13 cellular contexts compared by ENCODE assay signal in the genomic region with DNA sequence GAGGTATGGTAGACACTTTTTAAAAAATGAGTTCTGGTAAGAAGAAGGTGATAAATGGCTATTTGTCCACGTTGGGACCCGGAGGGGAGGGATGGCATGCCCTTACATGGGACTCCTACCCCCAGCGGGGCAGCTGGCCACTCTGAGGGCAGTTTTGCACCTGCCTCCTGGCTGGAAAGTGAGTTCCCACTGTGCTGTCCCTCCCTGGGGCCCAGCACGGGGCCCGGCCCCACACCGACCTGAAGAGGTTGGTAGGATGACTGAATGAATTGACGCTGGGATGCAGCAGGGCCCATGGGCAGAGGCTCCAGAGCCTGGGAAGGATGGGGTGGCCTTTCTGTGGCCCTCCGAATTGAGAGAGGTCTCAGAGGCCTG. TPM values are rescaled to one million over a fixed set of nuclear protein-coding genes. Genes with fewer than 3 reads are reported as not detected.
A peak's percentile ranks its signal among the peaks of the same experiment; 100 is the strongest.
DNase-seq lines count a peak whose midpoint lies in the region; ATAC-seq and TF ChIP-seq lines count a peak whose summit lies in the region.
"Had no signal": no experiment of that assay in that cellular context is flagged by ENCODE, and none has a peak within 500 bp of the region (broad histone marks: within the 10 kb centered on the region; RNA-seq: fewer than 3 reads in every experiment).

No MANE protein-coding gene starts in this region.

- H3K9me3 ChIP-seq in thymus (ENCODE audit: control insufficient read depth), result no peaks in the 10 kb centered on the region

- H3K27ac Mint-ChIP-seq in activated CD8-positive, alpha-beta memory T cell treated with anti-CD3 and anti-CD28 coated beads, Interleukin-2, amount 10 ng/mL, durations not matched to agents 7 days and 5 days, result no peak overlapping the region
- peak overlapping the region; percentile 43 for H3K27ac Mint-ChIP-seq in mesothelial cell of epicardium
- H3K27ac Mint-ChIP-seq in CD14-positive monocyte, result peak overlapping the region in 1 of 7 donors; percentile 30

- H3K36me3 ChIP-seq in thymus (ENCODE audit: control insufficient read depth, insufficient read depth), result peaks cover 22% of the 10 kb centered on the region

- H3K27me3 ChIP-seq in thymus (ENCODE audit: control insufficient read depth, insufficient read depth), result no peaks in the 10 kb centered on the region

- H3K4me3 Mint-ChIP-seq in activated CD8-positive, alpha-beta memory T cell treated with anti-CD3 and anti-CD28 coated beads, Interleukin-2, amount 10 ng/mL, durations not matched to agents 7 days and 5 days, result no peak overlapping the region
- peak overlapping the region; percentile 69 for H3K4me3 Mint-ChIP-seq in mesothelial cell of epicardium
- peak overlapping the region in 1 of 2 donors; percentile 70 for H3K4me3 Mint-ChIP-seq in CD14-positive monocyte

- peaks cover 53% of the 10 kb centered on the region for H3K4me1 ChIP-seq in thymus (ENCODE audit: control insufficient read depth, insufficient read depth, low read length)

- intact Hi-C loops in CD14-positive monocyte (cut with micrococcal nuclease), result no loop called here

- peaks cover 29% of the 10 kb centered on the region for H3K27me3 Mint-ChIP-seq in activated CD8-positive, alpha-beta memory T cell treated with anti-CD3 and anti-CD28 coated beads, Interleukin-2, amount 10 ng/mL, durations not matched to agents 7 days and 5 days
- H3K27me3 Mint-ChIP-seq in mesothelial cell of epicardium (ENCODE audit: low read depth) (peaks cover 13% of the 10 kb centered on the region), CD14-positive monocyte (ENCODE audit: low read depth in 3 of 3) (peaks cover 37 to 47% (median 38%) of the 10 kb centered on the region in 3 donors)

- CTCF ChIA-PET in activated CD8-positive, alpha-beta memory T cell treated with anti-CD3 and anti-CD28 coated beads, Interleukin-2, amount 10 ng/mL, durations not matched to agents 7 days and 5 days (lab: Charles Lee), result no interaction called here

- WGBS in thymus, result 80% methylated on average over 8 of the region's 8 CpGs

- peaks cover 6% of the 10 kb centered on the region for H3K4me1 Mint-ChIP-seq in activated CD8-positive, alpha-beta memory T cell treated with anti-CD3 and anti-CD28 coated beads, Interleukin-2, amount 10 ng/mL, durations not matched to agents 7 days and 5 days
- H3K4me1 Mint-ChIP-seq in mesothelial cell of epicardium, result peaks cover 15% of the 10 kb centered on the region
- peaks cover 3% of the 10 kb centered on the region for H3K4me1 Mint-ChIP-seq in CD14-positive monocyte

- TF ChIP-seq CTCF in mesothelial cell of epicardium (IDR thresholded peaks at IDR 0.05; ENCODE audit: unreplicated experiment), result no peak
- TF ChIP-seq CTCF in CD14-positive monocyte (IDR thresholded peaks at IDR 0.05), result no peak

- no peaks in the 10 kb centered on the region for H3K9me3 Mint-ChIP-seq in activated CD8-positive, alpha-beta memory T cell treated with anti-CD3 and anti-CD28 coated beads, Interleukin-2, amount 10 ng/mL, durations not matched to agents 7 days and 5 days (ENCODE audit: low read depth)
- H3K9me3 Mint-ChIP-seq in mesothelial cell of epicardium (no peaks in the 10 kb centered on the region), CD14-positive monocyte (peaks cover 0 to 8% (median 0%) of the 10 kb centered on the region in 7 donors)

- peak overlapping the region; percentile 87 for H3K4me3 ChIP-seq in thymus (ENCODE audit: low read length)

- DNase-seq in activated CD8-positive, alpha-beta memory T cell treated with anti-CD3 and anti-CD28 coated beads for 24 hours, result peak; percentile 61
- DNase-seq in activated CD8-positive, alpha-beta memory T cell treated with anti-CD3 and anti-CD28 coated beads, Interleukin-2, amount 10 ng/mL, durations not matched to agents 7 days and 5 days, result no peak
- DNase-seq in caudate nucleus (lab: John Stamatoyannopoulos, UW) (no peak), mesothelial cell of epicardium (ENCODE audit: low spot score in 2 of 2, unreplicated experiment in 2 of 2) (no peak), CD14-positive monocyte (ENCODE audit: low spot score) (no peak), NCI-H2107 (lab: John Stamatoyannopoulos, UW) (no peak)
- no peak for DNase-seq in activated CD4-positive, alpha-beta T cell treated with anti-CD3 and anti-CD28 coated beads, Interleukin-2, amount 50 U/mL, for 4 hours
- DNase-seq: activated CD4-positive, CD25-positive, alpha-beta regulatory T cell treated with anti-CD3 and anti-CD28 coated beads, Interleukin-2, amount 50 U/mL, for 72 hours; effector CD4-positive, alpha-beta T cell; HCEC 1CT; NK-92 treated with Interleukin-12 subunit alpha and Interleukin-12 subunit beta, amount 100 ng/mL, for 24 hours had no signal

- no peaks in the 10 kb centered on the region for H3K36me3 Mint-ChIP-seq in activated CD8-positive, alpha-beta memory T cell treated with anti-CD3 and anti-CD28 coated beads, Interleukin-2, amount 10 ng/mL, durations not matched to agents 7 days and 5 days
- H3K36me3 Mint-ChIP-seq in mesothelial cell of epicardium, result peaks cover 2% of the 10 kb centered on the region
- no peaks in the 10 kb centered on the region for H3K36me3 Mint-ChIP-seq in CD14-positive monocyte

- H3K27ac ChIP-seq in caudate nucleus (ENCODE audit: low read depth, low read length), result peak overlapping the region; percentile 40
- peak overlapping the region; percentile 80 for H3K27ac ChIP-seq in thymus (ENCODE audit: low read depth)

- ATAC-seq in activated CD8-positive, alpha-beta memory T cell treated with anti-CD3 and anti-CD28 coated beads, Interleukin-2, amount 10 ng/mL, durations not matched to agents 7 days and 5 days, result no peak

RNA-seq across cellular contexts. Expression of a gene that starts 0.6 kb away (rescaled TPM):
- 1 to 10 TPM; 4.0 to 6.6 TPM for total RNA-seq in activated CD8-positive, alpha-beta memory T cell treated with anti-CD3 and anti-CD28 coated beads, Interleukin-2, amount 10 ng/mL, durations not matched to agents 7 days and 5 days
- 94.3 to 96.8 TPM (median 95.2 TPM) in 3 replicates for total RNA-seq in mesothelial cell of epicardium
- polyA plus RNA-seq in thymus (126 TPM), CD14-positive monocyte (not detected)

RNA-seq across cellular contexts. Expression of a gene that starts 19.8 kb away (rescaled TPM):
- 100 to 1,000 TPM; 130 to 158 TPM for total RNA-seq in activated CD8-positive, alpha-beta memory T cell treated with anti-CD3 and anti-CD28 coated beads, Interleukin-2, amount 10 ng/mL, durations not matched to agents 7 days and 5 days
- 117 to 126 TPM (median 125 TPM) in 3 replicates for total RNA-seq in mesothelial cell of epicardium
- polyA plus RNA-seq in thymus (44.0 TPM), CD14-positive monocyte (10 to 100 TPM; 24.1 to 25.7 TPM)

RNA-seq across cellular contexts. Expression of a gene that starts 21.2 kb away (rescaled TPM):
- total RNA-seq in activated CD8-positive, alpha-beta memory T cell treated with anti-CD3 and anti-CD28 coated beads, Interleukin-2, amount 10 ng/mL, durations not matched to agents 7 days and 5 days, result 10 to 100 TPM; 41.8 to 41.9 TPM
- 27.1 to 29.8 TPM (median 29.0 TPM) in 3 replicates for total RNA-seq in mesothelial cell of epicardium
- polyA plus RNA-seq in thymus, result 38.6 TPM
- polyA plus RNA-seq in CD14-positive monocyte, result 1 to 10 TPM; 4.8 TPM

RNA-seq across cellular contexts. Expression of a gene that starts 37.6 kb away (rescaled TPM):
- not detected for total RNA-seq in activated CD8-positive, alpha-beta memory T cell treated with anti-CD3 and anti-CD28 coated beads, Interleukin-2, amount 10 ng/mL, durations not matched to agents 7 days and 5 days
- total RNA-seq in mesothelial cell of epicardium, result 11.4 to 14.3 TPM (median 12.5 TPM) in 3 replicates
- 0.73 TPM for polyA plus RNA-seq in thymus
- polyA plus RNA-seq in CD14-positive monocyte, result not detected
- total RNA-seq: myocyte had no signal

RNA-seq across cellular contexts. Expression of a gene that starts 38.2 kb away (rescaled TPM):
- under 1 TPM in 1 of 2 experiments, not detected in 1; 0.58 TPM for total RNA-seq in activated CD8-positive, alpha-beta memory T cell treated with anti-CD3 and anti-CD28 coated beads, Interleukin-2, amount 10 ng/mL, durations not matched to agents 7 days and 5 days
- 0.99 to 1.7 TPM (median 1.2 TPM) in 3 replicates for total RNA-seq in mesothelial cell of epicardium
- polyA plus RNA-seq in thymus, result 5.7 TPM
- not detected for polyA plus RNA-seq in CD14-positive monocyte

Comparison
In these comparisons a context has a peak if more than half of its experiments do, and no peak if none do; other contexts are left out.
1. RNA of a gene that starts 0.6 kb away (total RNA-seq): 94.3 to 96.8 TPM in mesothelial cell of epicardium; 4.0 to 6.6 TPM in activated CD8-positive, alpha-beta memory T cell treated with anti-CD3 and anti-CD28 coated beads, Interleukin-2, amount 10 ng/mL, durations not matched to agents 7 days and 5 days; every median in the first group is over 10 times any median in the second.